In the genomic region with DNA sequence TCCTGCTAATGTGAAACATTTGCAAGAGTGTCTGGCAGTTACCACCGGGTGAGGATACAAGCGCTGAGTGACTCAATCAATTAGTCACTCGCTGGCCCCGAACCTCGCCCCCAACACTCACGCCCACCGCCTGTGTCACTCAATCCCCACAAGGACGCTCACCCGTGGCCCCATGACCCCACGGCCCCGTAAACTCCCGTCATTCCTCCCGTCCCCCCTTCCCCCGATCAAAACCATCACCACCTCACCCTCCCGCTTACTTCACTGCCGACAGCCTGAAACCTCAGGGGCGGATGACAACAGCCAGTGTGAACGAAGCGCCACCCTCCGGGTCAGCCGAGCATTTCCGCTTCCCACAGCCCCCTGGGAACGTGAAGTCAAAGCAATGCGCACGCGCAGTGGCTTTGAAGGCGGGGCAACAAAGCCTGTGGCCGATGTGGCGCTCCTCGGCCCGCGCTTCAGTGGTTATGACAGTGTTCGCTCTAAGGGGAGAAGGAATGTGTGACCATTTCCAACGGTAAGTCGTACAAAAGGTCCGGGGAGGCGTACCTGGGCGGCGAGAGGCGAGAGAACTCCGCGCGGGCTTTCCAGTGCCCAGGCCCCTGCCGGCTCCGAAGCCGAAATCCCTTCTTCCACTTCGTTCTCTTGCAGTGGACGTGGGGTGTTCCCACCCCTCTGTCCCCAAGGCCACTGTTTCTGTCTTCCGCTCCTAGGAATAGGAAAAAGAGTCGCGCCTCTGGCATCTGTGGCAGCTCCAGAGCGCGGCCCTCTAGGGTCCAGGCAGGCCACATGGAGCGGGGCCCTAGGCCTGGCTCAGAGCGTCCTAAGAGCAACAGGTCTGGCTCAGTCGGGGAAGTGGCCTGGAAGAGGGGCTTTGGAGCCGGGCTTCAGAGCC, we compare ENCODE assay signal across 8 cellular contexts. TPM values are rescaled to one million over a fixed set of nuclear protein-coding genes. Genes with fewer than 3 reads are reported as not detected.
DNase-seq lines count a peak whose midpoint lies in the region; ATAC-seq, FAIRE-seq and TF ChIP-seq lines count a peak whose summit lies in the region.

A gene (minus strand): TSS at position 311 of the 895 bp plus-strand sequence. CDS start 3,334 bp downstream, outside the sequence.

- peak; percentile 83 for TF ChIP-seq CTCF in HepG2 (CRISPR knock-in tag; IDR thresholded peaks at IDR 0.05)

- H3K36me3 ChIP-seq in HepG2 (replicated peaks in 1 of 2; ENCODE audit: control insufficient read depth in 1 of 2, insufficient read depth in 2 of 2, low read length in 2 of 2), result no peaks in the 10 kb centered on the region

- POLR2A ChIA-PET in HepG2 (lab: Yijun Ruan, JAX), result no interaction called here

- peaks cover 13% of the 10 kb centered on the region for H3K4me1 ChIP-seq in HepG2 (ENCODE audit: insufficient read depth, low read length)

- DNase-seq in C1 segment of cervical spinal cord (lab: John Stamatoyannopoulos, UW) (peak; percentile 31 to 87 (median 78)), GM19240 (ENCODE audit: insufficient read length, low spot score) (peak; percentile 60), NCI-H524 treated with DMSO at 0.1 percent for 48 hours (lab: John Stamatoyannopoulos, UW) (peak; percentile 43), HepG2 (ENCODE audit: low spot score) (peak; percentile 84)
- peak; percentile 98 for DNase-seq in activated CD4-positive, alpha-beta T cell treated with anti-CD3 and anti-CD28 coated beads, Interleukin-2, amount 10 ng/mL, durations not matched to agents 24 days and 14 days
- peak; percentile 86 to 89 for DNase-seq in stimulated activated CD4-positive, alpha-beta T cell treated with anti-CD3 and anti-CD28 coated beads, Interleukin-2, amount 100 ng/mL, for 48 hours

- peaks cover 28% of the 10 kb centered on the region for H3K36me3 Mint-ChIP-seq in activated CD4-positive, alpha-beta T cell treated with anti-CD3 and anti-CD28 coated beads, Interleukin-2, amount 10 ng/mL, durations not matched to agents 24 days and 14 days (ENCODE audit: low read depth)
- H3K36me3 Mint-ChIP-seq in dendritic cell treated with granulocyte-macrophage colony-stimulating factor and Interleukin-4, amounts not matched to agents 40 ng/mL and 50 ng/mL, for 4 days (ENCODE audit: low read depth), result peaks cover 19% of the 10 kb centered on the region

- no peak within 1 kb of the TSS for H2AFZ ChIP-seq in HepG2 (ENCODE audit: low read length)

- peak within 1 kb of the TSS; percentile 97 for H3K9ac ChIP-seq in HepG2 (ENCODE audit: insufficient read depth, low read depth, low read length)

- peak; percentile 71 for ATAC-seq in HG03457 (IDR thresholded peaks at IDR 0.05; ENCODE audit: unreplicated experiment)
- peak; percentile 94 for ATAC-seq in HepG2

- no peaks in the 10 kb centered on the region for H3K9me3 ChIP-seq in HepG2 (ENCODE audit: low read length)

- H3K27me3 ChIP-seq in HepG2 (ENCODE audit: control insufficient read depth in 1 of 2, insufficient read depth in 2 of 2, low read length in 2 of 2), result no peaks in the 10 kb centered on the region; a peak in 1 of 5 replicates

- peak; percentile 75 to 87 for TF ChIP-seq POLR2A in HepG2 (IDR thresholded peaks at IDR 0.05; ENCODE audit: insufficient read depth in 1 of 2, low read depth in 2 of 2, low read length in 2 of 2)

- no peaks in the 10 kb centered on the region for H3K27me3 Mint-ChIP-seq in activated CD4-positive, alpha-beta T cell treated with anti-CD3 and anti-CD28 coated beads, Interleukin-2, amount 10 ng/mL, durations not matched to agents 24 days and 14 days
- no peaks in the 10 kb centered on the region for H3K27me3 Mint-ChIP-seq in dendritic cell treated with granulocyte-macrophage colony-stimulating factor and Interleukin-4, amounts not matched to agents 40 ng/mL and 50 ng/mL, for 4 days

- CTCF ChIA-PET in HepG2 (lab: Yijun Ruan, JAX; ENCODE audit: low intra/inter-chr PET ratio, low total read pairs), result no interaction called here

- H3K4me3 ChIP-seq in HepG2 (replicated peaks in 1 of 3; ENCODE audit: insufficient read depth in 1 of 3, low read depth in 2 of 3, low read length in 3 of 3), result peak within 1 kb of the TSS; percentile 65 to 92 (median 87)

- TF ChIP-seq EP300 in HepG2 (IDR thresholded peaks at IDR 0.05; ENCODE audit: low read depth in 2 of 2, low read length in 2 of 2) (no peak; a peak in 1 of 4 replicates), HepG2 (CRISPR knock-in tag; IDR thresholded peaks at IDR 0.05; ENCODE audit: borderline replicate concordance) (no peak)

- peak; percentile 63 for FAIRE-seq in HepG2 (lab: Jason Lieb, UNC)

- peak within 1 kb of the TSS; percentile 95 for H3K4me3 Mint-ChIP-seq in activated CD4-positive, alpha-beta T cell treated with anti-CD3 and anti-CD28 coated beads, Interleukin-2, amount 10 ng/mL, durations not matched to agents 24 days and 14 days
- peak within 1 kb of the TSS; percentile 98 for H3K4me3 Mint-ChIP-seq in dendritic cell treated with granulocyte-macrophage colony-stimulating factor and Interleukin-4, amounts not matched to agents 40 ng/mL and 50 ng/mL, for 4 days

- H3K9me3 Mint-ChIP-seq in activated CD4-positive, alpha-beta T cell treated with anti-CD3 and anti-CD28 coated beads, Interleukin-2, amount 10 ng/mL, durations not matched to agents 24 days and 14 days, result no peaks in the 10 kb centered on the region
- H3K9me3 Mint-ChIP-seq in dendritic cell treated with granulocyte-macrophage colony-stimulating factor and Interleukin-4, amounts not matched to agents 40 ng/mL and 50 ng/mL, for 4 days, result no peaks in the 10 kb centered on the region

- H4K20me1 ChIP-seq in HepG2 (ENCODE audit: insufficient read depth, low read length), result no peaks in the 10 kb centered on the region

- H3K4me2 ChIP-seq in HepG2 (ENCODE audit: low read depth, low read length), result peak within 1 kb of the TSS; percentile 77

- peaks cover 16% of the 10 kb centered on the region for H3K4me1 Mint-ChIP-seq in activated CD4-positive, alpha-beta T cell treated with anti-CD3 and anti-CD28 coated beads, Interleukin-2, amount 10 ng/mL, durations not matched to agents 24 days and 14 days
- peaks cover 24% of the 10 kb centered on the region for H3K4me1 Mint-ChIP-seq in dendritic cell treated with granulocyte-macrophage colony-stimulating factor and Interleukin-4, amounts not matched to agents 40 ng/mL and 50 ng/mL, for 4 days (ENCODE audit: low read depth)

- peak within 1 kb of the TSS; percentile 90 for H3K27ac ChIP-seq in HepG2 (ENCODE audit: extremely low read length, insufficient read depth, low read length)

- H3K79me2 ChIP-seq in HepG2 (ENCODE audit: insufficient read depth, low read length), result peaks cover 29% of the 10 kb centered on the region

- intact Hi-C loops in activated CD4-positive, alpha-beta T cell treated with anti-CD3 and anti-CD28 coated beads, Interleukin-2, amount 10 ng/mL, durations not matched to agents 24 days and 14 days (cut with micrococcal nuclease), result loop anchor here (1.0 to 5.0 kb wide), 5 partner anchors 27 to 247 kb away; no protein-coding TSS in a partner anchor
- intact Hi-C loops in dendritic cell treated with granulocyte-macrophage colony-stimulating factor and Interleukin-4, amounts not matched to agents 40 ng/mL and 50 ng/mL, for 4 days (cut with micrococcal nuclease), result no loop called here
- intact Hi-C loops in HepG2 (cut with micrococcal nuclease; ENCODE audit: unreplicated experiment), result no loop called here

- WGBS in HepG2 (ENCODE audit: low lambda C conversion rate), result under 1% methylated on average over 17 of the region's 57 CpGs

- H3K27ac Mint-ChIP-seq in activated CD4-positive, alpha-beta T cell treated with anti-CD3 and anti-CD28 coated beads, Interleukin-2, amount 10 ng/mL, durations not matched to agents 24 days and 14 days, result peak within 1 kb of the TSS; percentile 97
- peak within 1 kb of the TSS; percentile 98 for H3K27ac Mint-ChIP-seq in dendritic cell treated with granulocyte-macrophage colony-stimulating factor and Interleukin-4, amounts not matched to agents 40 ng/mL and 50 ng/mL, for 4 days

- TF ChIP-seq RAD21 in HepG2 (CRISPR knock-in tag; IDR thresholded peaks at IDR 0.05), result no peak

- BruUV-seq in HepG2 (replicated peaks; lab: Mats Ljungman, UMichigan), result TSS peak; percentile 77

- in situ Hi-C loops in HepG2 (cut with HindIII; ENCODE audit: extremely low pct_ligation_motif_present, low pct_unique_long_range_greater_than_20kb), result no loop called here

TF ChIP-seq in HepG2, 621 proteins besides CTCF, POLR2A, EP300 and RAD21 (continues in another document):
- TF ChIP-seq, protein P1, sequence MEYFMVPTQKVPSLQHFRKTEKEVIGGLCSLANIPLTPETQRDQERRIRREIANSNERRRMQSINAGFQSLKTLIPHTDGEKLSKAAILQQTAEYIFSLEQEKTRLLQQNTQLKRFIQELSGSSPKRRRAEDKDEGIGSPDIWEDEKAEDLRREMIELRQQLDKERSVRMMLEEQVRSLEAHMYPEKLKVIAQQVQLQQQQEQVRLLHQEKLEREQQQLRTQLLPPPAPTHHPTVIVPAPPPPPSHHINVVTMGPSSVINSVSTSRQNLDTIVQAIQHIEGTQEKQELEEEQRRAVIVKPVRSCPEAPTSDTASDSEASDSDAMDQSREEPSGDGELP (IDR thresholded peaks at IDR 0.05; ENCODE audit: borderline replicate concordance, low read depth), result no peak
- no peak for TF ChIP-seq TBP (CRISPR knock-in tag; IDR thresholded peaks at IDR 0.05)

RNA-seq across cellular contexts. Expression of the gene that starts here (rescaled TPM):
- total RNA-seq in activated CD4-positive, alpha-beta T cell treated with anti-CD3 and anti-CD28 coated beads, Interleukin-2, amount 10 ng/mL, durations not matched to agents 24 days and 14 days, result 2.1 and 2.6 TPM in 2 replicates
- total RNA-seq in HepG2 (2016; rRNA removed; fragmentation: Illumina TruSeq; extraction: Trizol), result 3.5 and 4.2 TPM in 2 replicates
- 0.35 and 1.0 TPM in 2 replicates for total RNA-seq in HepG2 (2016; cell fraction: cytosol; rRNA removed; fragmentation: Illumina TruSeq; extraction: Trizol; ENCODE audit: low read depth)
- 2.6 and 4.7 TPM in 2 replicates for total RNA-seq in HepG2 (2016; cell fraction: insoluble cytoplasmic fraction; rRNA removed; fragmentation: Illumina TruSeq; extraction: Trizol)
- total RNA-seq in HepG2 (2016; cell fraction: membrane; rRNA removed; fragmentation: Illumina TruSeq; extraction: Trizol), result 1.1 and 1.5 TPM in 2 replicates
- total RNA-seq in HepG2 (2016; cell fraction: nucleus; rRNA removed; fragmentation: Illumina TruSeq; extraction: Trizol), result 2.3 and 4.8 TPM in 2 replicates
- polyA plus RNA-seq in HepG2 (2011; rRNA removed), result 2.9 and 4.0 TPM in 2 replicates
- 1.3 and 2.6 TPM in 2 replicates for polyA plus RNA-seq in HepG2 (2011; cell fraction: cytosol; rRNA removed)
- 4.5 and 5.2 TPM in 2 replicates for polyA plus RNA-seq in HepG2 (2011; cell fraction: nucleus; rRNA removed)
- 1.7 and 2.4 TPM in 2 replicates for polyA plus RNA-seq in HepG2 (2012)
- 0.17 and 0.28 TPM in 2 replicates for polyA plus RNA-seq in HepG2 (2016; cell fraction: cytosol; fragmentation: Illumina TruSeq; extraction: Trizol; ENCODE audit: low read depth)
- polyA plus RNA-seq in HepG2 (2016; cell fraction: insoluble cytoplasmic fraction; fragmentation: Illumina TruSeq; extraction: Trizol; ENCODE audit: low read depth), result 2.6 and 3.3 TPM in 2 replicates
- polyA plus RNA-seq in HepG2 (2016; cell fraction: membrane; fragmentation: Illumina TruSeq; extraction: Trizol; ENCODE audit: low read depth), result 0.33 and 0.52 TPM in 2 replicates
- polyA plus RNA-seq in HepG2 (2016; cell fraction: nucleus; fragmentation: Illumina TruSeq; extraction: Trizol; ENCODE audit: insufficient read depth, low read depth), result 5.1 and 5.8 TPM in 2 replicates
- 9.1 and 19.5 TPM in 2 replicates for polyA minus RNA-seq in HepG2 (2011; rRNA and poly(A)+ RNA removed; ENCODE audit: low replicate concordance)
- polyA minus RNA-seq in HepG2 (2011; cell fraction: cytosol; rRNA and poly(A)+ RNA removed), result 1.8 and 2.8 TPM in 2 replicates
- polyA minus RNA-seq in HepG2 (2011; cell fraction: nucleus; rRNA and poly(A)+ RNA removed), result 6.8 and 9.7 TPM in 2 replicates

Comparison
In these comparisons a context has a peak if more than half of its experiments do, and no peak if none do; other contexts are left out.
1. Peak in every context shown above with its lines: DNase-seq, ATAC-seq, H3K4me3 ChIP-seq and H3K27ac ChIP-seq.
2. DNase-seq: peak in every context shown above with its lines; median percentile 98 in activated CD4-positive, alpha-beta T cell treated with anti-CD3 and anti-CD28 coated beads, Interleukin-2, amount 10 ng/mL, durations not matched to agents 24 days and 14 days; 88 in stimulated activated CD4-positive, alpha-beta T cell treated with anti-CD3 and anti-CD28 coated beads, Interleukin-2, amount 100 ng/mL, for 48 hours; 84 in HepG2; 78 in C1 segment of cervical spinal cord; 60 in GM19240; 43 in NCI-H524 treated with DMSO at 0.1 percent for 48 hours.